15 cellular contexts compared by ENCODE assay signal in genomic region chr4:129455462-129455861, GRCh38.
A peak's percentile ranks its signal among the peaks of the same experiment; 100 is the strongest.
DNase-seq lines count a peak whose midpoint lies in the region; ATAC-seq and TF ChIP-seq lines count a peak whose summit lies in the region.
"Had no signal": no experiment of that assay in that cellular context is flagged by ENCODE, and none has a peak within 500 bp of the region (broad histone marks: within the 10 kb centered on the region; RNA-seq: fewer than 3 reads in every experiment).

No MANE protein-coding gene starts in this region.

- CTCF ChIA-PET in CD8-positive, alpha-beta T cell (lab: Charles Lee) = no interaction called here

- DNase-seq in DMS153 treated with DMSO at 0.1 percent for 48 hours (lab: John Stamatoyannopoulos, UW; ENCODE audit: unreplicated experiment) (peak; percentile 49), NCI-H1694 treated with DMSO at 0.1 percent for 48 hours (lab: John Stamatoyannopoulos, UW) (peak; percentile 86), NCI-H510A treated with DMSO at 0.1 percent for 48 hours (lab: John Stamatoyannopoulos, UW) (peak; percentile 8), left kidney (ENCODE audit: low read depth, low spot score) (peak; percentile 5), esophagus squamous epithelium (lab: John Stamatoyannopoulos, UW) (no peak), GM23248 (no peak)
- DNase-seq in CD8-positive, alpha-beta T cell = no peak
- DNase-seq in activated effector memory CD4-positive, alpha-beta T cell treated with Interleukin-2 at 50 U/mL for 16 hours = no peak
- DNase-seq: activated CD8-positive, alpha-beta memory T cell treated with anti-CD3 and anti-CD28 coated beads for 24 hours; effector memory CD4-positive, alpha-beta T cell; NK-92 treated with Interleukin-12 subunit alpha and Interleukin-12 subunit beta, amount 100 ng/mL, for 24 hours; right lobe of liver; stimulated activated CD4-positive, alpha-beta T cell treated with anti-CD3 and anti-CD28 coated beads, Interleukin-2, amount 100 ng/mL, for 24 hours had no signal

- no peaks in the 10 kb centered on the region for H3K36me3 Mint-ChIP-seq in CD8-positive, alpha-beta T cell

- H3K9me2 ChIP-seq in GM23248 (ENCODE audit: insufficient read depth) = no peaks in the 10 kb centered on the region

- intact Hi-C loops in esophagus squamous epithelium (cut with DNase I) = no loop called here
- intact Hi-C loops in CD8-positive, alpha-beta T cell (cut with DNase I, micrococcal nuclease) = no loop called here

- in situ Hi-C loops in GM23248 (cut with MboI) = no loop called here

- no peaks in the 10 kb centered on the region for H3K4me1 ChIP-seq in esophagus squamous epithelium
- H3K4me1 ChIP-seq in CD8-positive, alpha-beta T cell (ENCODE audit: insufficient read depth, low read length) = no peaks in the 10 kb centered on the region
- no peaks in the 10 kb centered on the region for H3K4me1 ChIP-seq in GM23248 (ENCODE audit: insufficient read depth)
- H3K4me1 ChIP-seq: right lobe of liver had no signal

- ATAC-seq in CD8-positive, alpha-beta T cell = no peak
- ATAC-seq: HepG2, right lobe of liver had no signal

- H3K4me3 ChIP-seq in esophagus squamous epithelium (no peak overlapping the region), GM23248 (no peak overlapping the region)
- no peak overlapping the region for H3K4me3 ChIP-seq in CD8-positive, alpha-beta T cell (ENCODE audit: low read depth, low read length)
- H3K4me3 ChIP-seq: right lobe of liver had no signal

- H3K9me3 ChIP-seq in esophagus squamous epithelium (no peaks in the 10 kb centered on the region), GM23248 (ENCODE audit: low read depth) (no peaks in the 10 kb centered on the region)
- H3K9me3 ChIP-seq in CD8-positive, alpha-beta T cell (ENCODE audit: low read length) = no peaks in the 10 kb centered on the region
- H3K9me3 ChIP-seq: right lobe of liver had no signal

- no peaks in the 10 kb centered on the region for H3F3A ChIP-seq in GM23248 (ENCODE audit: insufficient read depth)

- no peak overlapping the region for H3K4me2 ChIP-seq in GM23248 (ENCODE audit: unreplicated experiment)

- H3K36me3 ChIP-seq in esophagus squamous epithelium = no peaks in the 10 kb centered on the region
- H3K36me3 ChIP-seq in CD8-positive, alpha-beta T cell (ENCODE audit: insufficient read depth, low read length) = no peaks in the 10 kb centered on the region
- H3K36me3 ChIP-seq in GM23248 (ENCODE audit: low read depth) = no peaks in the 10 kb centered on the region
- H3K36me3 ChIP-seq: right lobe of liver had no signal

- no peaks in the 10 kb centered on the region for H3K79me2 ChIP-seq in GM23248 (ENCODE audit: insufficient read depth)

- WGBS in esophagus squamous epithelium, 2 donors = 30 to 70% methylated on average over 1 of the region's 1 CpG
- WGBS in GM23248 (ENCODE audit: low coverage in 1 of 2, low lambda C conversion rate in 2 of 2, missing lambda C conversion rate in 2 of 2), 2 experiments = 39 to 40% methylated on average over 1 of the region's 1 CpG

- no peaks in the 10 kb centered on the region for H3K9me3 Mint-ChIP-seq in CD8-positive, alpha-beta T cell

- no peak for TF ChIP-seq CTCF in esophagus squamous epithelium (IDR thresholded peaks at IDR 0.05)
- no peak for TF ChIP-seq CTCF in CD8-positive, alpha-beta T cell (IDR thresholded peaks at IDR 0.05)

- no peak overlapping the region for H3K9ac ChIP-seq in GM23248

- TF ChIP-seq POLR2A in esophagus squamous epithelium (IDR thresholded peaks at IDR 0.05) = no peak

- H3K27me3 ChIP-seq in esophagus squamous epithelium (no peaks in the 10 kb centered on the region), GM23248 (replicated peaks; ENCODE audit: insufficient read depth) (no peaks in the 10 kb centered on the region)
- no peaks in the 10 kb centered on the region for H3K27me3 ChIP-seq in CD8-positive, alpha-beta T cell (ENCODE audit: insufficient read depth, low read length)
- H3K27me3 ChIP-seq: right lobe of liver had no signal

- no peaks in the 10 kb centered on the region for H3K4me1 Mint-ChIP-seq in CD8-positive, alpha-beta T cell (ENCODE audit: low read depth)

- no peak overlapping the region for H3K27ac ChIP-seq in esophagus squamous epithelium
- no peak overlapping the region for H3K27ac ChIP-seq in CD8-positive, alpha-beta T cell (ENCODE audit: low read depth, low read length)
- H3K27ac ChIP-seq in GM23248 = no peak overlapping the region
- H3K27ac ChIP-seq: right lobe of liver, RWPE1 had no signal

- H3K4me3 Mint-ChIP-seq in CD8-positive, alpha-beta T cell = no peak overlapping the region

- no peaks in the 10 kb centered on the region for H4K20me1 ChIP-seq in GM23248 (ENCODE audit: insufficient read depth)

- H3K27ac Mint-ChIP-seq in CD8-positive, alpha-beta T cell = no peak overlapping the region

- H3K27me3 Mint-ChIP-seq in CD8-positive, alpha-beta T cell (ENCODE audit: low read depth) = no peaks in the 10 kb centered on the region

- POLR2A ChIA-PET in CD8-positive, alpha-beta T cell (lab: Charles Lee) = no interaction called here

- no peak overlapping the region for H2AFZ ChIP-seq in GM23248

Comparison
In these comparisons a context has a peak if more than half of its experiments do, and no peak if none do; other contexts are left out.
1. DNase-seq: peak in DMS153 treated with DMSO at 0.1 percent for 48 hours (single experiment), NCI-H1694 treated with DMSO at 0.1 percent for 48 hours (single experiment), NCI-H510A treated with DMSO at 0.1 percent for 48 hours (single experiment) and left kidney (single experiment); none in esophagus squamous epithelium (single experiment), CD8-positive, alpha-beta T cell (0 of 7), activated effector memory CD4-positive, alpha-beta T cell treated with Interleukin-2 at 50 U/mL for 16 hours (single experiment) and GM23248 (single experiment).